Comparison of ENCODE assay signal across 15 cellular contexts in the genomic region with DNA sequence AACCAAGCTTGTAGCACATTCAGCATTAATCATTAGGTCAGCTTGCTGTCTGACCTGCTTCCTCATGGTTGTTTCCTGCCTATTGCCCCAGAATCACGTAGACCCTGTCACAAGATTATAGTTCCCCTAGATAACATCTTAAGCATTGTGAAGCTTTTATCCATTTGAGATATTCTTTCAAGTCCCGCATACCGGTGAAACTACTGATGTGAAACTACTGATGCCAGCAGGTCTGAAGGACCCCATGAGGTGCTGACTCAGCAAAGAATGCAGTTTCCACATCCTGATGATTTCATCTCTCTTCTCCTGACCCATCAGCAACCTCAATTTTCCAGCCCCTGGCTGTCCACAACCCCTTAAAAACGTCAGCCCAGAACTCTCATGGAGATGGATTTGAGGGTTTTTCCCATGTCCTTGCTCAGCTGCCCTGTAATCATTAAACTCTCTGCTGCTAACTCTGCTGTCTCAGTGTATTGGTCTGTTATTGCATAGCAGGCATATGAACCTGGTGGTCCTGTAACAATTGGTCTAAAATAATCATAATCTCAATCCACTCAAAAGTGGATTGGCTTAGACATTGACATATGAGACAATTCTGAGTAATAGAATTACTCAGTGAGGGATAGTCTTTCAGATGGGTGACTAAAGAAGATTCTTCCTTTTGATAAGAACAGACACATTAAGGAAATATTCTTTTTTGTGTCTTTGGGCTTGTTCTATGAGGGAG. TPM values are rescaled to one million over a fixed set of nuclear protein-coding genes. Genes with fewer than 3 reads are reported as not detected.
DNase-seq lines count a peak whose midpoint lies in the region; ATAC-seq, FAIRE-seq and TF ChIP-seq lines count a peak whose summit lies in the region.
"Had no signal": no experiment of that assay in that cellular context is flagged by ENCODE, and none has a peak within 500 bp of the region (broad histone marks: within the 10 kb centered on the region; RNA-seq: fewer than 3 reads in every experiment).

No MANE protein-coding gene starts in this region.

- peaks cover 2 to 16% of the 10 kb centered on the region in 2 donors for H3K36me3 Mint-ChIP-seq in activated T-cell treated with anti-CD3 and anti-CD28 coated beads, Interleukin-2, amount 50 U/mL, for 72 hours (ENCODE audit: insufficient read depth in 2 of 2)
- peaks cover 49% of the 10 kb centered on the region for H3K36me3 Mint-ChIP-seq in T-helper 2 cell treated with Interferon-gamma antibody and Interleukin-4, amounts not matched to agents 5 μg/mL and 100 μg/mL, for 36 hours (ENCODE audit: low read depth)
- peaks cover 3% of the 10 kb centered on the region for H3K36me3 Mint-ChIP-seq in type B pancreatic cell

- peaks cover 0 to 2% of the 10 kb centered on the region in 2 donors for H3K9me3 Mint-ChIP-seq in activated T-cell treated with anti-CD3 and anti-CD28 coated beads, Interleukin-2, amount 50 U/mL, for 72 hours
- H3K9me3 Mint-ChIP-seq in T-helper 2 cell treated with Interferon-gamma antibody and Interleukin-4, amounts not matched to agents 5 μg/mL and 100 μg/mL, for 36 hours = peaks cover 16% of the 10 kb centered on the region
- H3K9me3 Mint-ChIP-seq in type B pancreatic cell = no peaks in the 10 kb centered on the region

- H3K27me3 Mint-ChIP-seq in activated T-cell treated with anti-CD3 and anti-CD28 coated beads, Interleukin-2, amount 50 U/mL, for 72 hours (ENCODE audit: low read depth) = no peaks in the 10 kb centered on the region
- no peaks in the 10 kb centered on the region for H3K27me3 Mint-ChIP-seq in T-helper 2 cell treated with Interferon-gamma antibody and Interleukin-4, amounts not matched to agents 5 μg/mL and 100 μg/mL, for 36 hours (ENCODE audit: low read depth)
- no peaks in the 10 kb centered on the region for H3K27me3 Mint-ChIP-seq in type B pancreatic cell

- H3K4me1 Mint-ChIP-seq in activated T-cell treated with anti-CD3 and anti-CD28 coated beads, Interleukin-2, amount 50 U/mL, for 72 hours (ENCODE audit: low read depth) = peaks cover 9% of the 10 kb centered on the region
- H3K4me1 Mint-ChIP-seq in T-helper 2 cell treated with Interferon-gamma antibody and Interleukin-4, amounts not matched to agents 5 μg/mL and 100 μg/mL, for 36 hours (ENCODE audit: low read depth) = peaks cover 10% of the 10 kb centered on the region
- H3K4me1 Mint-ChIP-seq in type B pancreatic cell (ENCODE audit: unreplicated experiment) = no peaks in the 10 kb centered on the region

- CTCF ChIA-PET in RWPE1 (lab: Yijun Ruan, JAX) = interaction anchor here (0.5 to 0.9 kb wide), 3 partner anchors 19 to 126 kb away, joined by 3 read pairs; no protein-coding TSS in a partner anchor

- peak overlapping the region in 1 of 2 donors; percentile 1 for H3K4me3 Mint-ChIP-seq in activated T-cell treated with anti-CD3 and anti-CD28 coated beads, Interleukin-2, amount 50 U/mL, for 72 hours
- no peak overlapping the region for H3K4me3 Mint-ChIP-seq in T-helper 2 cell treated with Interferon-gamma antibody and Interleukin-4, amounts not matched to agents 5 μg/mL and 100 μg/mL, for 36 hours
- no peak overlapping the region for H3K4me3 Mint-ChIP-seq in type B pancreatic cell

- POLR2A ChIA-PET in RWPE1 (lab: Yijun Ruan, JAX; ENCODE audit: low non-redundant PET) = no interaction called here

- no peak overlapping the region for H3K4me3 ChIP-seq in fibroblast of pulmonary artery (replicated peaks; ENCODE audit: low read depth, low read length)
- H3K4me3 ChIP-seq: tibial artery had no signal

- no peak for DNase-seq in activated T-cell treated with anti-CD3 and anti-CD28 coated beads, Interleukin-2, amount 50 U/mL, for 72 hours
- DNase-seq in activated T-cell treated with anti-CD3 and anti-CD28 coated beads, Interleukin-2, amount 50 U/mL, for 48 hours = no peak
- DNase-seq in T-helper 2 cell treated with Interferon-gamma antibody and Interleukin-4, amounts not matched to agents 5 μg/mL and 100 μg/mL, for 36 hours (ENCODE audit: low spot score) = no peak
- DNase-seq in fibroblast of pulmonary artery (ENCODE audit: low read depth) = peak; percentile 80
- DNase-seq in type B pancreatic cell (ENCODE audit: extremely low spot score, unreplicated experiment) = no peak
- no peak for DNase-seq in putamen (ENCODE audit: low spot score)
- no peak for DNase-seq in frontal cortex (ENCODE audit: low spot score in 2 of 2)
- DNase-seq in RWPE1 (ENCODE audit: low spot score) = no peak
- DNase-seq: AML-193, anterior cingulate cortex, DMS79 treated with DMSO at 0.1 percent for 48 hours, NCI-H1048, NCI-H748 treated with DMSO at 0.1 percent for 48 hours, right cardiac atrium, tibial artery had no signal

- no peak overlapping the region for H3K27ac Mint-ChIP-seq in activated T-cell treated with anti-CD3 and anti-CD28 coated beads, Interleukin-2, amount 50 U/mL, for 72 hours
- H3K27ac Mint-ChIP-seq in T-helper 2 cell treated with Interferon-gamma antibody and Interleukin-4, amounts not matched to agents 5 μg/mL and 100 μg/mL, for 36 hours = peak overlapping the region; percentile 59
- peak overlapping the region; percentile 17 for H3K27ac Mint-ChIP-seq in type B pancreatic cell

- no peak for FAIRE-seq in frontal cortex (lab: Jason Lieb, UNC)

- no peak for TF ChIP-seq CTCF in fibroblast of pulmonary artery (IDR thresholded peaks at IDR 0.05; ENCODE audit: low read length, missing control alignments)
- TF ChIP-seq CTCF in type B pancreatic cell (conservative IDR thresholded peaks at IDR 0.05) = no peak
- TF ChIP-seq CTCF in RWPE1 (conservative IDR thresholded peaks at IDR 0.05; ENCODE audit: low read depth) = no peak

- H3K27ac ChIP-seq in RWPE1 = no peak overlapping the region
- H3K27ac ChIP-seq: tibial artery had no signal

- ATAC-seq in activated T-cell treated with anti-CD3 and anti-CD28 coated beads, Interleukin-2, amount 50 U/mL, for 72 hours (replicated peaks in 1 of 2) = peak; percentile 49 to 64
- ATAC-seq: right cardiac atrium had no signal

RNA-seq across cellular contexts. Expression of gene UBA6, which starts 26.3 kb away (rescaled TPM):
- total RNA-seq in activated T-cell treated with anti-CD3 and anti-CD28 coated beads, Interleukin-2, amount 50 U/mL, for 72 hours = 10 to 100 TPM; 88.4 to 98.6 TPM
- total RNA-seq in type B pancreatic cell (ENCODE audit: low replicate concordance) = 62.4 and 69.6 TPM in 2 replicates
- total RNA-seq in frontal cortex = 115 TPM

RNA-seq across cellular contexts. Expression of gene GNRHR, which starts 26.9 kb away (rescaled TPM):
- total RNA-seq in activated T-cell treated with anti-CD3 and anti-CD28 coated beads, Interleukin-2, amount 50 U/mL, for 72 hours = not detected
- total RNA-seq in type B pancreatic cell (ENCODE audit: low replicate concordance) (not detected in 2 replicates), frontal cortex (not detected)
- total RNA-seq: right cardiac atrium had no signal
